Comparison of ENCODE assay signal across 1 cellular context in the genomic region with DNA sequence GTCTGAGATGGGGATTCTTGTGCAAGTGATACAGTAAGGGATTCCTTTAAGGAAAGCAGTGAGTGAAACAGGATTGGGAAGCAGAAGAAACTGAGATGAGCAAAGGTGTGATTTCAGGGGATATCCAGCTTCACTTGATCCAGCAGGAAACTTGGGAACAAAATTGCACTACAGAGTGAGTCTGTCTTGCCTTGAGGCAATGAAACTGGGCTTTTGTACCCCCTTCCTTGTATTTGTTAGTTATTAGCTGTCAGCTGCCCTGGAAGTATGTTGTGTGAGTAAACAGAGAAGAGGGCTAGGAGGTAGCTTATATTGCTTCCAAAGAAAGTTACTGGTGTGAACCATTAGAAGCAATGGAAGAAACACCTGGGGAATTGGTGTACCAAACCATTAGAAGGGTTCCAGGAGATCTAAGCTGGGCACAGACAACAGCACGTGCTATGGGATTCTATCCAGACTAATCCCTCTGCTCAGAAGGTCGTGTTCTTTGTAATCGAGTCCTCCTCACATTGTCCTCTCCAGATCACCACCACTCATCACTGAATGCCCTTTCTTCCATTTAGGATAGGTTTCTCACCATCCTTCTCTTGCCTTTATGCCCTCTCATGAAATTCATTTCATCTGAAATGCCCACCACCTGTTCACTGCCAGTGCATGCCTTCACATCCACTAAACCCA.
TF ChIP-seq lines count a peak whose summit lies in the region.

No MANE protein-coding gene starts in this region.

TF ChIP-seq in IMR-90, 13 proteins besides CTCF, POLR2A, EP300 and RAD21:
- TF ChIP-seq SMC3 (IDR thresholded peaks at IDR 0.05; ENCODE audit: low read depth, low read length) (no peak), MXI1 (IDR thresholded peaks at IDR 0.05; ENCODE audit: borderline replicate concordance, low read depth, low read length) (no peak), CEBPB (IDR thresholded peaks at IDR 0.05; ENCODE audit: low read depth, low read length) (no peak), RFX5 (IDR thresholded peaks at IDR 0.05; ENCODE audit: low read depth, low read length) (no peak), FOS (IDR thresholded peaks at IDR 0.05; ENCODE audit: low read depth, low read length) (no peak), NFE2L2 (IDR thresholded peaks at IDR 0.05; ENCODE audit: low read depth, low read length) (no peak), MAZ (IDR thresholded peaks at IDR 0.05; ENCODE audit: borderline replicate concordance, low read depth, low read length) (no peak), MAFK (IDR thresholded peaks at IDR 0.05; ENCODE audit: low read depth, low read length) (no peak), CHD1 (IDR thresholded peaks at IDR 0.05; ENCODE audit: low read depth, low read length) (no peak), RCOR1 (IDR thresholded peaks at IDR 0.05; ENCODE audit: insufficient replicate concordance, low read length) (no peak), BHLHE40 (IDR thresholded peaks at IDR 0.05; ENCODE audit: low read depth, low read length) (no peak)
- TF ChIP-seq, protein P1, sequence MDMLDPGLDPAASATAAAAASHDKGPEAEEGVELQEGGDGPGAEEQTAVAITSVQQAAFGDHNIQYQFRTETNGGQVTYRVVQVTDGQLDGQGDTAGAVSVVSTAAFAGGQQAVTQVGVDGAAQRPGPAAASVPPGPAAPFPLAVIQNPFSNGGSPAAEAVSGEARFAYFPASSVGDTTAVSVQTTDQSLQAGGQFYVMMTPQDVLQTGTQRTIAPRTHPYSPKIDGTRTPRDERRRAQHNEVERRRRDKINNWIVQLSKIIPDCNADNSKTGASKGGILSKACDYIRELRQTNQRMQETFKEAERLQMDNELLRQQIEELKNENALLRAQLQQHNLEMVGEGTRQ (IDR thresholded peaks at IDR 0.05; ENCODE audit: low read depth, low read length): no peak
- TF ChIP-seq, protein P2, sequence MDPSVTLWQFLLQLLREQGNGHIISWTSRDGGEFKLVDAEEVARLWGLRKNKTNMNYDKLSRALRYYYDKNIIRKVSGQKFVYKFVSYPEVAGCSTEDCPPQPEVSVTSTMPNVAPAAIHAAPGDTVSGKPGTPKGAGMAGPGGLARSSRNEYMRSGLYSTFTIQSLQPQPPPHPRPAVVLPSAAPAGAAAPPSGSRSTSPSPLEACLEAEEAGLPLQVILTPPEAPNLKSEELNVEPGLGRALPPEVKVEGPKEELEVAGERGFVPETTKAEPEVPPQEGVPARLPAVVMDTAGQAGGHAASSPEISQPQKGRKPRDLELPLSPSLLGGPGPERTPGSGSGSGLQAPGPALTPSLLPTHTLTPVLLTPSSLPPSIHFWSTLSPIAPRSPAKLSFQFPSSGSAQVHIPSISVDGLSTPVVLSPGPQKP (IDR thresholded peaks at IDR 0.05; ENCODE audit: borderline replicate concordance, low read depth, low read length): no peak
